ENCODE assay signal across 1 cellular context in genomic region chr10:46548781-46549090, GRCh38.
TF ChIP-seq lines count a peak whose summit lies in the region.

No MANE protein-coding gene starts in this region.

TF ChIP-seq in A549, 52 proteins besides CTCF, POLR2A, EP300 and RAD21:
- TF ChIP-seq HMGXB4 (CRISPR knock-in tag; IDR thresholded peaks at IDR 0.05; ENCODE audit: borderline replicate concordance): no peak
- TF ChIP-seq ATOH8 (CRISPR knock-in tag; IDR thresholded peaks at IDR 0.05; ENCODE audit: low read depth): no peak
- TF ChIP-seq FOXS1 (CRISPR knock-in tag; IDR thresholded peaks at IDR 0.05): no peak
- TF ChIP-seq EHMT2 (IDR thresholded peaks at IDR 0.05; ENCODE audit: low read depth): no peak
